In the genomic region with DNA sequence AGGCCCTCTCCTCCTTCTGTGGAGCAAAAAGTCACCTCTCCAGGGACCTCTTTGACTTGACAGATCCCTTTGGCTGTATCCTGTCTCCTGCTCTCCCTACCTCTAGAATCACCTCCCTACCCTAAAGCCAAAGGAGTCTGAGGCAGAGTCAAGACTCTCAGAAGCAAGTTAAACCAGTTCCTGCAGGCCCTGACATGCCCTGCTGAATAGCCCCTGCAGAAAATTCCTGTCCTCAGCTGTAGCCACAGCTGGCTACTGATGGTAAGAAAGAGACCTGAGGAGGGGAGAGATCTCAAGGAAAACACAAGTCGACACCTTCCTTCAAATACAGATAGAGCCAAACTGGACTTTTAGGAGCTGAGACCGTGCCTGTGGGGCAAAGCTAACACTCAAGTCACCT, we compare ENCODE assay signal across 11 cellular contexts. TPM values are rescaled to one million over a fixed set of nuclear protein-coding genes. Genes with fewer than 3 reads are reported as not detected.
DNase-seq lines count a peak whose midpoint lies in the region; ATAC-seq and TF ChIP-seq lines count a peak whose summit lies in the region.
"Had no signal": no experiment of that assay in that cellular context is flagged by ENCODE, and none has a peak within 500 bp of the region (broad histone marks: within the 10 kb centered on the region; RNA-seq: fewer than 3 reads in every experiment).

No MANE protein-coding gene starts in this region.

- peak overlapping the region; percentile 27 for H3K9ac ChIP-seq in mesenchymal stem cell (ENCODE audit: low read length)

- H3K23ac ChIP-seq in mesenchymal stem cell (ENCODE audit: low read length in 2 of 2): no peak overlapping the region

- H3K27me3 Mint-ChIP-seq in type B pancreatic cell: no peaks in the 10 kb centered on the region
- H3K27me3 Mint-ChIP-seq: naive thymus-derived CD4-positive, alpha-beta T cell had no signal

- no peak overlapping the region for H4K91ac ChIP-seq in mesenchymal stem cell (ENCODE audit: low read length)

- H4K8ac ChIP-seq in mesenchymal stem cell (ENCODE audit: low read length): peak overlapping the region; percentile 77

- peak overlapping the region in 1 of 2 experiments; percentile 31 for H3K18ac ChIP-seq in mesenchymal stem cell (ENCODE audit: low read depth in 1 of 2, low read length in 2 of 2)

- peak overlapping the region; percentile 29 for H2AFZ ChIP-seq in mesenchymal stem cell (ENCODE audit: low read depth, low read length)

- no peaks in the 10 kb centered on the region for H3K79me1 ChIP-seq in mesenchymal stem cell (replicated peaks; ENCODE audit: low read length, poor library complexity, severe bottlenecking)

- peak overlapping the region; percentile 95 for H3K27ac Mint-ChIP-seq in type B pancreatic cell

- H3K14ac ChIP-seq in mesenchymal stem cell (ENCODE audit: low read length in 2 of 2): no peak overlapping the region

- H3K4me3 ChIP-seq in body of pancreas (no peak overlapping the region), mesenchymal stem cell (ENCODE audit: insufficient read depth in 1 of 2, low read depth in 1 of 2, low read length in 2 of 2) (no peak overlapping the region)

- H3K27ac ChIP-seq in body of pancreas (peak overlapping the region; percentile 39 to 80 (median 70)), mesenchymal stem cell (ENCODE audit: low read length, poor library complexity, severe bottlenecking) (peak overlapping the region; percentile 93)

- peak overlapping the region; percentile 49 for H2BK5ac ChIP-seq in mesenchymal stem cell (ENCODE audit: low read depth, low read length, poor library complexity, severe bottlenecking)

- peak overlapping the region; percentile 69 for H3K4me3 Mint-ChIP-seq in type B pancreatic cell
- H3K4me3 Mint-ChIP-seq: naive thymus-derived CD4-positive, alpha-beta T cell had no signal

- H2AK5ac ChIP-seq in mesenchymal stem cell (ENCODE audit: low read length, severe bottlenecking): peak overlapping the region; percentile 91

- H3K36me3 Mint-ChIP-seq in type B pancreatic cell: no peaks in the 10 kb centered on the region
- H3K36me3 Mint-ChIP-seq: naive thymus-derived CD4-positive, alpha-beta T cell had no signal

- H3K4ac ChIP-seq in mesenchymal stem cell (ENCODE audit: low read depth in 1 of 2, low read length in 2 of 2): peak overlapping the region in 1 of 2 experiments; percentile 58

- H3K4me2 ChIP-seq in mesenchymal stem cell (ENCODE audit: low read length, poor library complexity, severe bottlenecking): no peak overlapping the region

- H3K4me1 ChIP-seq in body of pancreas (peaks cover 34% of the 10 kb centered on the region), mesenchymal stem cell (ENCODE audit: control insufficient read depth, insufficient read depth, low read depth, low read length) (peaks cover 15% of the 10 kb centered on the region)

- WGBS in body of pancreas, 2 donors: 58 to 65% methylated on average over 2 of the region's 2 CpGs
- 93% methylated on average over 2 of the region's 2 CpGs for WGBS in mesenchymal stem cell

- DNase-seq in NCI-H526 (lab: John Stamatoyannopoulos, UW): peak; percentile 28 to 30
- DNase-seq in NCI-H526 treated with DMSO at 0.1 percent for 48 hours (lab: John Stamatoyannopoulos, UW): no peak
- DNase-seq in body of pancreas: peak in 2 of 4 donors; percentile 15 to 17
- DNase-seq in mesenchymal stem cell: no peak
- DNase-seq in type B pancreatic cell (ENCODE audit: extremely low spot score, unreplicated experiment): no peak
- no peak for DNase-seq in NK-92 treated with Interleukin-12 subunit alpha and Interleukin-12 subunit beta, amount 100 ng/mL, for 24 hours (lab: John Stamatoyannopoulos, UW)
- no peak for DNase-seq in stimulated activated CD4-positive, alpha-beta T cell treated with anti-CD3 and anti-CD28 coated beads, Interleukin-4, amount 100 ng/mL, for 24 hours
- DNase-seq: GF-D8; Kasumi-1; naive thymus-derived CD4-positive, alpha-beta T cell had no signal

- H3K9me3 ChIP-seq in body of pancreas: no peaks in the 10 kb centered on the region
- H3K9me3 ChIP-seq in mesenchymal stem cell (ENCODE audit: control insufficient read depth, low read length): no peaks in the 10 kb centered on the region

- H2BK120ac ChIP-seq in mesenchymal stem cell (ENCODE audit: low read depth, low read length): peak overlapping the region; percentile 51

- no peaks in the 10 kb centered on the region for H3K27me3 ChIP-seq in body of pancreas
- no peaks in the 10 kb centered on the region for H3K27me3 ChIP-seq in mesenchymal stem cell (ENCODE audit: control insufficient read depth in 1 of 2, insufficient read depth in 1 of 2, low read length in 2 of 2)

- TF ChIP-seq CTCF in body of pancreas (IDR thresholded peaks at IDR 0.05) (no peak), type B pancreatic cell (conservative IDR thresholded peaks at IDR 0.05) (no peak)

- peaks cover 28% of the 10 kb centered on the region for H3K4me1 Mint-ChIP-seq in type B pancreatic cell (ENCODE audit: unreplicated experiment)

- no peak for ATAC-seq in body of pancreas
- no peak for ATAC-seq in HG02610 (IDR thresholded peaks at IDR 0.05; ENCODE audit: unreplicated experiment)
- ATAC-seq: naive thymus-derived CD4-positive, alpha-beta T cell had no signal

- no peaks in the 10 kb centered on the region for H3K36me3 ChIP-seq in body of pancreas (replicated peaks in 1 of 2; ENCODE audit: insufficient read depth in 1 of 2, low read depth in 2 of 2)
- no peaks in the 10 kb centered on the region for H3K36me3 ChIP-seq in mesenchymal stem cell (ENCODE audit: control insufficient read depth in 1 of 2, insufficient read depth in 2 of 2, low read depth in 1 of 2, low read length in 2 of 2)

- peak overlapping the region in 1 of 2 experiments; percentile 17 for H2BK12ac ChIP-seq in mesenchymal stem cell (ENCODE audit: low read length in 2 of 2)

- H3K9me3 Mint-ChIP-seq in type B pancreatic cell: no peaks in the 10 kb centered on the region
- H3K9me3 Mint-ChIP-seq: naive thymus-derived CD4-positive, alpha-beta T cell had no signal

- H2BK15ac ChIP-seq in mesenchymal stem cell (ENCODE audit: low read depth, poor library complexity, severe bottlenecking): no peak overlapping the region

- TF ChIP-seq POLR2A in body of pancreas (IDR thresholded peaks at IDR 0.05): no peak

- intact Hi-C loops in body of pancreas (cut with DNase I): loop anchor here (10.0 kb wide), 1 partner anchor 148 kb away; no protein-coding TSS in a partner anchor

RNA-seq across cellular contexts. Expression of gene UBAP2, which starts 23.7 kb away (rescaled TPM):
- total RNA-seq in body of pancreas (10 to 100 TPM; 14.2 to 15.3 TPM), type B pancreatic cell (ENCODE audit: low replicate concordance) (50.7 and 55.8 TPM in 2 replicates)
- 22.7 TPM for polyA plus RNA-seq in mesenchymal stem cell (2013, experiment 1 of 2)
- polyA plus RNA-seq in mesenchymal stem cell (2013, experiment 2 of 2): 21.7 TPM

RNA-seq across cellular contexts. Expression of gene DCAF12, which starts 54.1 kb away (rescaled TPM):
- total RNA-seq in body of pancreas (10 to 100 TPM; 14.3 to 19.1 TPM), type B pancreatic cell (ENCODE audit: low replicate concordance) (42.4 and 45.3 TPM in 2 replicates)
- 14.6 TPM for polyA plus RNA-seq in mesenchymal stem cell (2013, experiment 1 of 2)
- polyA plus RNA-seq in mesenchymal stem cell (2013, experiment 2 of 2): 14.9 TPM

Comparison
In these comparisons a context has a peak if more than half of its experiments do, and no peak if none do; other contexts are left out.
1. DNase-seq: peak in NCI-H526 (2 of 2); none in NCI-H526 treated with DMSO at 0.1 percent for 48 hours (single experiment), mesenchymal stem cell (single experiment), type B pancreatic cell (single experiment), NK-92 treated with Interleukin-12 subunit alpha and Interleukin-12 subunit beta, amount 100 ng/mL, for 24 hours (single experiment) and stimulated activated CD4-positive, alpha-beta T cell treated with anti-CD3 and anti-CD28 coated beads, Interleukin-4, amount 100 ng/mL, for 24 hours (single experiment).